10 cellular contexts compared by ENCODE assay signal in the genomic region with DNA sequence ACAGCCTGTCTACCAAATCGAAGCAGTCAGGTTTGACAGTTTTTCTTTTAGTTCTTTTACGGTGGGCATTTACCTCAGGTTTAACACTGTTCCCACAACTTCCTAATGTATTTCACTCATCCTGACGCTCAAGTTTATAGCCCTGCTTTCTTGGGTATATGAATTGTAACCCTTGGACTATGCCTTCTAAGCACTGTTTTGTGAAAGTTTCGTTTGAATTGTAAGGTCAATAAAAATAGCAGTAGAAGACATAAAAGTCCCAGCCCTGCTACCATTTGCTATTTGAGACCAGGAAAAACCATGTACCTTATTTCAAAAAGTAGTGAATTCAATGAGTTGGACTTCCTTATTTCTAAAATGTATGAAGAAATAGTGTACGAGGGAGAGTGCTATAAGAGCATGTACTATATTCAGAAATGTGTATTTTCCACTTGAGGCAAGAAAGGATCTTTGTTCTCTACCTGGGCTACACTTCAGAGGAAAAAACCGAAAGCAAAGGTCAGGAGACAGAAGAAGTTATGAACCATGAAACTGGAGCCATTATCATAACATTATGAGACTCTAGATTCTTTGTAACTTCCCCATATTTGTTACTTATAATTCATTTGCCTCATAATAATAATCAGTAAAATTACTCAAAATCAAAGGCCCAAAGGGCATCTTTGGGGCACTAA. TPM values are rescaled to one million over a fixed set of nuclear protein-coding genes. Genes with fewer than 3 reads are reported as not detected.
A peak's percentile ranks its signal among the peaks of the same experiment; 100 is the strongest.
DNase-seq lines count a peak whose midpoint lies in the region; ATAC-seq and TF ChIP-seq lines count a peak whose summit lies in the region.
"Had no signal": no experiment of that assay in that cellular context is flagged by ENCODE, and none has a peak within 500 bp of the region (broad histone marks: within the 10 kb centered on the region; RNA-seq: fewer than 3 reads in every experiment).

No MANE protein-coding gene starts in this region.

- H3K9me3 ChIP-seq in duodenal mucosa (ENCODE audit: control insufficient read depth in 1 of 2, low read length in 2 of 2) (no peaks in the 10 kb centered on the region), smooth muscle cell (replicated peaks; ENCODE audit: low read depth) (no peaks in the 10 kb centered on the region)

- H3K27me3 ChIP-seq in duodenal mucosa (ENCODE audit: control insufficient read depth in 1 of 2, insufficient read depth in 2 of 2, low read length in 2 of 2): no peaks in the 10 kb centered on the region
- H3K27me3 ChIP-seq in smooth muscle cell (ENCODE audit: low read depth): no peaks in the 10 kb centered on the region

- no peak overlapping the region for H3K27ac ChIP-seq in duodenal mucosa (ENCODE audit: low read depth, low read length)
- no peak overlapping the region for H3K27ac ChIP-seq in smooth muscle cell (ENCODE audit: low read depth)
- H3K27ac ChIP-seq: parathyroid adenoma had no signal

- H3K4me1 Mint-ChIP-seq in activated T-cell treated with anti-CD3 and anti-CD28 coated beads, Interleukin-2, amount 50 U/mL, for 24 hours (ENCODE audit: low read depth): peaks cover 43% of the 10 kb centered on the region

- H3K36me3 ChIP-seq in duodenal mucosa (ENCODE audit: control insufficient read depth in 1 of 2, insufficient read depth in 2 of 2, low read length in 2 of 2) (no peaks in the 10 kb centered on the region), smooth muscle cell (ENCODE audit: low read depth) (no peaks in the 10 kb centered on the region)

- TF ChIP-seq POLR2A in NB4 (IDR thresholded peaks at IDR 0.05; ENCODE audit: extremely low read depth, insufficient read length): no peak

- peak overlapping the region; percentile 95 for H3K4me3 Mint-ChIP-seq in activated T-cell treated with anti-CD3 and anti-CD28 coated beads, Interleukin-2, amount 50 U/mL, for 24 hours

- WGBS in smooth muscle cell (ENCODE audit: low lambda C conversion rate): 90% methylated on average over 6 of the region's 6 CpGs

- H3F3A ChIP-seq in smooth muscle cell (ENCODE audit: low read depth): no peaks in the 10 kb centered on the region

- no peak for TF ChIP-seq CTCF in NB4 (IDR thresholded peaks at IDR 0.05; ENCODE audit: low read depth, low read length)
- no peak for TF ChIP-seq CTCF in smooth muscle cell (IDR thresholded peaks at IDR 0.05; ENCODE audit: borderline replicate concordance, insufficient read depth, poor library complexity, severe bottlenecking)

- H3K9ac ChIP-seq in duodenal mucosa (ENCODE audit: low read depth in 1 of 2, low read length in 2 of 2): no peak overlapping the region
- H3K9ac ChIP-seq in smooth muscle cell (ENCODE audit: low read depth): no peak overlapping the region
- H3K9ac ChIP-seq: parathyroid adenoma had no signal

- H3K36me3 Mint-ChIP-seq in activated T-cell treated with anti-CD3 and anti-CD28 coated beads, Interleukin-2, amount 50 U/mL, for 24 hours (ENCODE audit: low read depth): peaks cover 36% of the 10 kb centered on the region

- peak overlapping the region; percentile 95 for H3K4me3 ChIP-seq in NB4 (ENCODE audit: low read depth, low read length)
- peak overlapping the region; percentile 96 to 99 for H3K4me3 ChIP-seq in duodenal mucosa (ENCODE audit: low read depth in 1 of 2, low read length in 2 of 2)
- H3K4me3 ChIP-seq in smooth muscle cell: peak overlapping the region; percentile 77

- H3K79me2 ChIP-seq in smooth muscle cell (ENCODE audit: low read depth): peaks cover 33% of the 10 kb centered on the region

- H3K4me2 ChIP-seq in smooth muscle cell: peak overlapping the region; percentile 89

- H3K4me1 ChIP-seq in duodenal mucosa (ENCODE audit: control insufficient read depth in 1 of 2, insufficient read depth in 2 of 2, low read length in 2 of 2): peaks cover 24 to 25% of the 10 kb centered on the region in 2 donors
- peaks cover 26% of the 10 kb centered on the region for H3K4me1 ChIP-seq in smooth muscle cell (ENCODE audit: low read depth)

- ATAC-seq in HG03280 (IDR thresholded peaks at IDR 0.05; ENCODE audit: unreplicated experiment): no peak

- no peak overlapping the region for H2AFZ ChIP-seq in smooth muscle cell (ENCODE audit: low read depth)

- peak overlapping the region; percentile 9 for H3K27ac Mint-ChIP-seq in activated T-cell treated with anti-CD3 and anti-CD28 coated beads, Interleukin-2, amount 50 U/mL, for 24 hours

- no peaks in the 10 kb centered on the region for H3K9me3 Mint-ChIP-seq in activated T-cell treated with anti-CD3 and anti-CD28 coated beads, Interleukin-2, amount 50 U/mL, for 24 hours

- DNase-seq in activated T-cell treated with anti-CD3 and anti-CD28 coated beads, Interleukin-2, amount 50 U/mL, for 24 hours: no peak
- no peak for DNase-seq in activated T-cell treated with anti-CD3 and anti-CD28 coated beads for 4 hours
- DNase-seq in NB4 (ENCODE audit: low read depth): peak; percentile 48
- DNase-seq in smooth muscle cell (lab: John Stamatoyannopoulos, UW; ENCODE audit: unreplicated experiment): no peak
- DNase-seq in hippocampal formation (lab: John Stamatoyannopoulos, UW): no peak
- no peak for DNase-seq in NCI-H128 (lab: John Stamatoyannopoulos, UW; ENCODE audit: unreplicated experiment)
- DNase-seq: C1 segment of cervical spinal cord had no signal

- H4K20me1 ChIP-seq in smooth muscle cell (ENCODE audit: low read depth): peaks cover 24% of the 10 kb centered on the region

- H3K27me3 Mint-ChIP-seq in activated T-cell treated with anti-CD3 and anti-CD28 coated beads, Interleukin-2, amount 50 U/mL, for 24 hours: no peaks in the 10 kb centered on the region

RNA-seq across cellular contexts. Expression of a gene that starts 1.9 kb away (rescaled TPM):
- 57.1 and 93.8 TPM in 2 replicates for total RNA-seq in smooth muscle cell
- 67.7 and 86.7 TPM in 2 replicates for polyA plus RNA-seq in smooth muscle cell
